Comparison of ENCODE assay signal across 20 cellular contexts in the genomic region with DNA sequence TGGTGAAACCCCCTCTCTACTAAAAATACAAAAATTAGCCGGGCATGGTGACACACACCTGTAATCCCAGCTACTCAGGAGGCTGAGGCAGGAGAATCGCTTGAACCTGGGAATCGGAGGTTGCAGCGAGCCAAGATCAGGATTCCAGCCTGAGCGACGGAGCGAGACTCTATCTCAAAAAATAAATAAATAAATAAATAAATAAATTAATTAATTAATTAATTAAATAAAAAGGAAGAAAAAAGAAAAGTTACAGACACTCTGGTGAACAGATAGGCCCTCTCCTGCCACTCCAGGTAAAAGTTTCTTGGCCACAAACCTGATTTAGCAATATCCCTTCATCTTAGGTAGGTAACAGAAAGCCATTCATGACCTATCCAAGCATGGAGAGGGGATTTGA. TPM values are rescaled to one million over a fixed set of nuclear protein-coding genes. Genes with fewer than 3 reads are reported as not detected.
"Had no signal": no experiment of that assay in that cellular context is flagged by ENCODE, and none has a peak within 500 bp of the region (broad histone marks: within the 10 kb centered on the region; RNA-seq: fewer than 3 reads in every experiment).

No MANE protein-coding gene starts in this region.

RNA-seq across cellular contexts. Expression of gene ZNF705A, which starts 26.1 kb away (rescaled TPM):
- total RNA-seq: hepatocyte, kidney, kidney epithelial cell, left cardiac atrium, left colon, left lobe of liver, left ventricle myocardium inferior, left ventricle myocardium superior, liver, lower leg skin, lung microvascular endothelial cell, mammary epithelial cell, mesenteric fat pad, mesothelial cell of epicardium, mucosa of descending colon, mucosa of gallbladder, myocyte had no signal
- polyA plus RNA-seq: hepatocyte, immature natural killer cell, keratinocyte, liver, mammary epithelial cell had no signal

RNA-seq across cellular contexts. Expression of gene FAM90A1, which starts 44.5 kb away (rescaled TPM):
- total RNA-seq: hepatocyte, left lobe of liver, left ventricle myocardium superior, liver, mammary epithelial cell, mononuclear cell, myocyte had no signal
- polyA plus RNA-seq: hepatocyte, liver, mammary epithelial cell had no signal

RNA-seq across cellular contexts. Expression of gene CLEC4A, which starts 59.5 kb away (rescaled TPM):
- total RNA-seq: hepatocyte, left ventricle myocardium superior, lung microvascular endothelial cell, myocyte had no signal
